Comparison of ENCODE assay signal across 8 cellular contexts in the genomic region with DNA sequence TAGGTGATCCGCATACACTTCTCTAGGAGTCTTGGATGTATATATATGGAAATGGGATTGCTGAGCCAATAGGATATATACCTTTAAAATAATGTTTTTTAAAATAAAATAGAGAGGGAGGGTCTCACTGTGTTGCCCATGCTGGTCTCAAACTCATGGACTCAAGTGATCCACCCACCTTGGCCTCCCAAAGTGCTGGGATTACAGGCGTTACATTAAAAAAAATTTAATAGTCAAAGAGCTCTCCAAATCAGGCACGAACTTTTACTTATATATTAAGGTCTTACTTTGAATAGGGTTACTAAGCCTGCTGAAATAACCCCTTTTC.
A peak's percentile ranks its signal among the peaks of the same experiment; 100 is the strongest.
DNase-seq lines count a peak whose midpoint lies in the region; ATAC-seq and TF ChIP-seq lines count a peak whose summit lies in the region.

No MANE protein-coding gene starts in this region.

- no peaks in the 10 kb centered on the region for H3K9me3 ChIP-seq in SK-N-SH
- H3K9me3 ChIP-seq in esophagus squamous epithelium: no peaks in the 10 kb centered on the region
- H3K9me3 ChIP-seq in sigmoid colon: no peaks in the 10 kb centered on the region

- H3F3A ChIP-seq in SK-N-SH (replicated peaks; ENCODE audit: insufficient read depth): peaks cover 3% of the 10 kb centered on the region

- TF ChIP-seq POLR2A in esophagus squamous epithelium (IDR thresholded peaks at IDR 0.05): no peak
- no peak for TF ChIP-seq POLR2A in sigmoid colon (IDR thresholded peaks at IDR 0.05)

- WGBS in SK-N-SH (ENCODE audit: low lambda C conversion rate): 35% methylated on average over 3 of the region's 3 CpGs
- WGBS in esophagus squamous epithelium, 2 donors: 0 to 58% methylated on average over 2 to 3 of the region's 3 CpGs
- WGBS in sigmoid colon, 2 donors: 37 to 38% methylated on average over 3 of the region's 3 CpGs

- TF ChIP-seq EP300 in SK-N-SH (IDR thresholded peaks at IDR 0.05; ENCODE audit: borderline replicate concordance in 1 of 2, low read depth in 1 of 2, low read length in 1 of 2): no peak
- no peak for TF ChIP-seq EP300 in sigmoid colon (IDR thresholded peaks at IDR 0.05)

- no peaks in the 10 kb centered on the region for H3K36me3 ChIP-seq in H7 (replicated peaks; ENCODE audit: control insufficient read depth, insufficient read depth, low read length)
- H3K36me3 ChIP-seq in SK-N-SH (replicated peaks in 1 of 2; ENCODE audit: control insufficient read depth in 1 of 2, insufficient read depth in 2 of 2, low read length in 1 of 2): no peaks in the 10 kb centered on the region
- H3K36me3 ChIP-seq in esophagus squamous epithelium: no peaks in the 10 kb centered on the region
- no peaks in the 10 kb centered on the region for H3K36me3 ChIP-seq in sigmoid colon

- H4K20me1 ChIP-seq in SK-N-SH (ENCODE audit: insufficient read depth): no peaks in the 10 kb centered on the region

- DNase-seq in H7 (no peak), SK-N-SH (no peak), esophagus squamous epithelium (lab: John Stamatoyannopoulos, UW) (no peak), sigmoid colon (no peak), cortex of kidney (lab: John Stamatoyannopoulos, UW) (no peak)

- no peak for TF ChIP-seq CTCF in SK-N-SH (IDR thresholded peaks at IDR 0.05)
- TF ChIP-seq CTCF in esophagus squamous epithelium (IDR thresholded peaks at IDR 0.05): no peak
- no peak for TF ChIP-seq CTCF in sigmoid colon (IDR thresholded peaks at IDR 0.05)

- CTCF ChIA-PET in SK-N-SH (lab: Yijun Ruan, JAX): interaction anchor here (1.2 to 2.5 kb wide), 4 partner anchors 11 to 283 kb away, joined by 3 to 14 read pairs (median 4); a partner anchor contains a TSS

- H3K79me2 ChIP-seq in SK-N-SH (ENCODE audit: insufficient read depth): no peaks in the 10 kb centered on the region; the same call in 1 of the 2 replicates

- H2AFZ ChIP-seq in SK-N-SH (ENCODE audit: low read depth): peak overlapping the region; percentile 91

- H3K4me3 ChIP-seq in H7 (ENCODE audit: insufficient read depth, low read depth, low read length) (peak overlapping the region; percentile 5; the same call in 1 of the 2 replicates), SK-N-SH (ENCODE audit: low read depth in 2 of 2, low read length in 1 of 2) (peak overlapping the region; percentile 59 to 66; a peak in 3 of 4 replicates), esophagus squamous epithelium (peak overlapping the region; percentile 32 to 64 (median 48)), sigmoid colon (peak overlapping the region in 3 of 4 donors; percentile 46 to 48 (median 48))

- POLR2A ChIA-PET in SK-N-SH (lab: Yijun Ruan, JAX): interaction anchor here (1.2 to 2.6 kb wide), 6 partner anchors 57 to 361 kb away, joined by 4 to 33 read pairs (median 8); a partner anchor contains a TSS

- ATAC-seq in HG03565 (IDR thresholded peaks at IDR 0.05; ENCODE audit: unreplicated experiment) (no peak), HG03432 (IDR thresholded peaks at IDR 0.05; ENCODE audit: unreplicated experiment) (no peak), HG02642 (IDR thresholded peaks at IDR 0.05; ENCODE audit: poor library complexity, unreplicated experiment) (no peak)

- peaks cover 0 to 9% of the 10 kb centered on the region in 2 experiments; a peak in 2 of 4 replicates for H3K4me1 ChIP-seq in SK-N-SH (ENCODE audit: control insufficient read depth in 1 of 2, insufficient read depth in 2 of 2, low read depth in 1 of 2, low read length in 1 of 2)
- peaks cover 0 to 9% (median 0%) of the 10 kb centered on the region in 3 donors for H3K4me1 ChIP-seq in esophagus squamous epithelium
- H3K4me1 ChIP-seq in sigmoid colon: peaks cover 0 to 6% (median 0%) of the 10 kb centered on the region in 4 donors

- H3K27me3 ChIP-seq in H7 (ENCODE audit: control insufficient read depth, insufficient read depth, low read length) (no peaks in the 10 kb centered on the region), SK-N-SH (ENCODE audit: insufficient read depth) (no peaks in the 10 kb centered on the region), esophagus squamous epithelium (no peaks in the 10 kb centered on the region), sigmoid colon (no peaks in the 10 kb centered on the region)

- peak overlapping the region; percentile 81 for H3K9ac ChIP-seq in SK-N-SH

- peak overlapping the region; percentile 67 for H3K4me2 ChIP-seq in SK-N-SH

- peak overlapping the region; percentile 95 to 96 for H3K27ac ChIP-seq in SK-N-SH (ENCODE audit: low read depth in 2 of 2, low read length in 1 of 2)
- H3K27ac ChIP-seq in esophagus squamous epithelium: peak overlapping the region; percentile 82 to 92 (median 90)
- H3K27ac ChIP-seq in sigmoid colon: peak overlapping the region; percentile 82 to 88 (median 86)

- no peak for TF ChIP-seq RAD21 in SK-N-SH (IDR thresholded peaks at IDR 0.05; ENCODE audit: low read length)

- no peaks in the 10 kb centered on the region for H3K9me2 ChIP-seq in SK-N-SH

- intact Hi-C loops in esophagus squamous epithelium (cut with DNase I): no loop called here
- intact Hi-C loops in sigmoid colon (cut with DNase I): loop anchor here (5.0 to 10.0 kb wide), 4 partner anchors 282 to 1076 kb away; a partner anchor contains a TSS

TF ChIP-seq in SK-N-SH, 30 proteins besides CTCF, POLR2A, EP300 and RAD21:
- TF ChIP-seq, protein P1, sequence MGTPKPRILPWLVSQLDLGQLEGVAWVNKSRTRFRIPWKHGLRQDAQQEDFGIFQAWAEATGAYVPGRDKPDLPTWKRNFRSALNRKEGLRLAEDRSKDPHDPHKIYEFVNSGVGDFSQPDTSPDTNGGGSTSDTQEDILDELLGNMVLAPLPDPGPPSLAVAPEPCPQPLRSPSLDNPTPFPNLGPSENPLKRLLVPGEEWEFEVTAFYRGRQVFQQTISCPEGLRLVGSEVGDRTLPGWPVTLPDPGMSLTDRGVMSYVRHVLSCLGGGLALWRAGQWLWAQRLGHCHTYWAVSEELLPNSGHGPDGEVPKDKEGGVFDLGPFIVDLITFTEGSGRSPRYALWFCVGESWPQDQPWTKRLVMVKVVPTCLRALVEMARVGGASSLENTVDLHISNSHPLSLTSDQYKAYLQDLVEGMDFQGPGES (IDR thresholded peaks at IDR 0.05; ENCODE audit: low read depth, low read length): no peak
- TF ChIP-seq TAF1 (IDR thresholded peaks at IDR 0.05; ENCODE audit: borderline replicate concordance, low read depth, low read length) (no peak), RFX5 (IDR thresholded peaks at IDR 0.05; ENCODE audit: low read length) (no peak), ELF1 (IDR thresholded peaks at IDR 0.05) (no peak)
- TF ChIP-seq, protein P2, sequence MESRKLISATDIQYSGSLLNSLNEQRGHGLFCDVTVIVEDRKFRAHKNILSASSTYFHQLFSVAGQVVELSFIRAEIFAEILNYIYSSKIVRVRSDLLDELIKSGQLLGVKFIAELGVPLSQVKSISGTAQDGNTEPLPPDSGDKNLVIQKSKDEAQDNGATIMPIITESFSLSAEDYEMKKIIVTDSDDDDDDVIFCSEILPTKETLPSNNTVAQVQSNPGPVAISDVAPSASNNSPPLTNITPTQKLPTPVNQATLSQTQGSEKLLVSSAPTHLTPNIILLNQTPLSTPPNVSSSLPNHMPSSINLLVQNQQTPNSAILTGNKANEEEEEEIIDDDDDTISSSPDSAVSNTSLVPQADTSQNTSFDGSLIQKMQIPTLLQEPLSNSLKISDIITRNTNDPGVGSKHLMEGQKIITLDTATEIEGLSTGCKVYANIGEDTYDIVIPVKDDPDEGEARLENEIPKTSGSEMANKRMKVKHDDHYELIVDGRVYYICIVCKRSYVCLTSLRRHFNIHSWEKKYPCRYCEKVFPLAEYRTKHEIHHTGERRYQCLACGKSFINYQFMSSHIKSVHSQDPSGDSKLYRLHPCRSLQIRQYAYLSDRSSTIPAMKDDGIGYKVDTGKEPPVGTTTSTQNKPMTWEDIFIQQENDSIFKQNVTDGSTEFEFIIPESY (IDR thresholded peaks at IDR 0.05; ENCODE audit: borderline replicate concordance, low read depth): no peak
- TF ChIP-seq, protein P3, sequence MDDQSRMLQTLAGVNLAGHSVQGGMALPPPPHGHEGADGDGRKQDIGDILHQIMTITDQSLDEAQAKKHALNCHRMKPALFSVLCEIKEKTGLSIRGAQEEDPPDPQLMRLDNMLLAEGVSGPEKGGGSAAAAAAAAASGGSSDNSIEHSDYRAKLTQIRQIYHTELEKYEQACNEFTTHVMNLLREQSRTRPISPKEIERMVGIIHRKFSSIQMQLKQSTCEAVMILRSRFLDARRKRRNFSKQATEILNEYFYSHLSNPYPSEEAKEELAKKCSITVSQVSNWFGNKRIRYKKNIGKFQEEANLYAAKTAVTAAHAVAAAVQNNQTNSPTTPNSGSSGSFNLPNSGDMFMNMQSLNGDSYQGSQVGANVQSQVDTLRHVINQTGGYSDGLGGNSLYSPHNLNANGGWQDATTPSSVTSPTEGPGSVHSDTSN (IDR thresholded peaks at IDR 0.05): no peak

Comparison
In these comparisons a context has a peak if more than half of its experiments do, and no peak if none do; other contexts are left out.
1. H3K4me3 ChIP-seq: peak in every context shown above with its lines; median percentile 62 in SK-N-SH; 48 in esophagus squamous epithelium; 48 in sigmoid colon; 5 in H7.